Comparison of ENCODE assay signal across 8 cellular contexts in the genomic region with DNA sequence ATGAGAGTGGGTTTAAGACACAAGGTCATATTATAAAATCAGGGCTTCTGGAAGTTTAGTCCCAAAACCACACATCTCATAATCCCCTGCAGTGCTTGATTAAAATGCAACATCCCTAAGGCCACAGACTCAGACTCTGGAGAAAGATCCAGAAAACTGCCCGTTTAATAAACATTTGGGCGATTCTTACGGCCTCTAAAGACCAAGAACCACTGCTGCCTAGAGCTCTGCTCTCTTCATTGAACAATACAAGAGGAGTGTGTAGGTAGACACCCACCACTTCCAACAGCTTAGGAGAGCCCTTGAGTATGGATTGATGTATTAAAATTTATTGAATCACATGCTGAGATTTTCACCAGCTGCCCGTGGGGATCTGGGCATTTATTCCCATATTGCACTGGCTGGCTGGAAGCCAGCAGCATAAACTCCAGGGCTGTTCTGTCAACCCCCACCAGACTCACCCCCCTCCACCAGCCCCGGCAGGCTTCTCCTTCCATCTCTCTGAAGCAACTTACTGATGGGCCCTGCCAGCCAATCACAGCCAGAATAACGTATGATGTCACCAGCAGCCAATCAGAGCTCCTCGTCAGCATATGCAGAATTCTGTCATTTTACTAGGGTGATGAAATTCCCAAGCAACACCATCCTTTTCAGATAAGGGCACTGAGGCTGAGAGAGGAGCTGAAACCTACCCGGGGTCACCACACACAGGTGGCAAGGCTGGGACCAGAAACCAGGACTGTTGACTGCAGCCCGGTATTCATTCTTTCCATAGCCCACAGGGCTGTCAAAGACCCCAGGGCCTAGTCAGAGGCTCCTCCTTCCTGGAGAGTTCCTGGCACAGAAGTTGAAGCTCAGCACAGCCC. TPM values are rescaled to one million over a fixed set of nuclear protein-coding genes. Genes with fewer than 3 reads are reported as not detected.
DNase-seq lines count a peak whose midpoint lies in the region; ATAC-seq and TF ChIP-seq lines count a peak whose summit lies in the region.

No MANE protein-coding gene starts in this region.

- ATAC-seq in memory B cell (ENCODE audit: low read depth) (peak; percentile 54), HG02981 (IDR thresholded peaks at IDR 0.05; ENCODE audit: unreplicated experiment) (no peak)

- no peak overlapping the region for H3K27ac ChIP-seq in OCI-LY7 (ENCODE audit: low read depth, low read length, poor library complexity, severe bottlenecking)
- H3K27ac ChIP-seq in dorsolateral prefrontal cortex: peak overlapping the region; percentile 86 to 100 (median 98)
- peak overlapping the region; percentile 80 for H3K27ac ChIP-seq in vagina

- CTCF ChIA-PET in OCI-LY7 (lab: Charles Lee; ENCODE audit: unreplicated experiment): interaction anchor here (0.7 kb wide), 2 partner anchors 133 to 152 kb away, joined by 3 to 6 read pairs; no protein-coding TSS in a partner anchor

- H3K27me3 Mint-ChIP-seq in memory B cell: peaks cover 5% of the 10 kb centered on the region

- H3K4me1 Mint-ChIP-seq in memory B cell: peaks cover 8% of the 10 kb centered on the region

- H3K79me2 ChIP-seq in OCI-LY7 (ENCODE audit: insufficient read depth, low read depth, low read length): no peaks in the 10 kb centered on the region

- no peaks in the 10 kb centered on the region for H3K9me2 ChIP-seq in OCI-LY7 (ENCODE audit: insufficient read depth, low read length)

- TF ChIP-seq RAD21 in Ishikawa (IDR thresholded peaks at IDR 0.05; ENCODE audit: low read depth): no peak

- H3K27ac Mint-ChIP-seq in memory B cell: no peak overlapping the region

- H3K4me3 Mint-ChIP-seq in memory B cell: no peak overlapping the region

- no peaks in the 10 kb centered on the region for H4K20me1 ChIP-seq in OCI-LY7 (ENCODE audit: insufficient read depth, low read length)

- H3K9me3 ChIP-seq in OCI-LY7 (ENCODE audit: low read length): no peaks in the 10 kb centered on the region
- no peaks in the 10 kb centered on the region for H3K9me3 ChIP-seq in vagina

- peak; percentile 21; the same call in 1 of the 2 replicates for TF ChIP-seq EP300 in Ishikawa (IDR thresholded peaks at IDR 0.05; ENCODE audit: borderline replicate concordance)

- peaks cover 8% of the 10 kb centered on the region for H3K4me1 ChIP-seq in OCI-LY7 (ENCODE audit: insufficient read depth, low read length, poor library complexity, severe bottlenecking)
- H3K4me1 ChIP-seq in vagina: peaks cover 21% of the 10 kb centered on the region

- H3K4me3 ChIP-seq in OCI-LY7 (ENCODE audit: low read depth, low read length, poor library complexity, severe bottlenecking): no peak overlapping the region
- peak overlapping the region in 57 of 59 donors; percentile 9 to 69 (median 49) for H3K4me3 ChIP-seq in dorsolateral prefrontal cortex
- no peak overlapping the region for H3K4me3 ChIP-seq in vagina

- intact Hi-C loops in OCI-LY7 (cut with micrococcal nuclease; ENCODE audit: unreplicated experiment) (loop anchor here (5.0 kb wide), 1 partner anchor 133 kb away; no protein-coding TSS in a partner anchor), dorsolateral prefrontal cortex (cut with DNase I) (loop anchor here (1.0 to 5.0 kb wide), 4 partner anchors 18 to 152 kb away; a partner anchor contains a TSS), vagina (cut with DNase I) (loop anchor here (5.0 kb wide), 1 partner anchor 162 kb away; no protein-coding TSS in a partner anchor)

- H3K36me3 ChIP-seq in OCI-LY7 (ENCODE audit: insufficient read depth, low read length): no peaks in the 10 kb centered on the region
- H3K36me3 ChIP-seq in vagina: no peaks in the 10 kb centered on the region

- POLR2A ChIA-PET in OCI-LY7 (lab: Charles Lee): interaction anchor here (0.5 to 1.0 kb wide), 3 partner anchors 18 to 50 kb away, joined by 3 read pairs; a partner anchor contains a TSS

- peak in 1 of 2 donors; percentile 35 for TF ChIP-seq POLR2A in vagina (IDR thresholded peaks at IDR 0.05)

- H3K27me3 ChIP-seq in dorsolateral prefrontal cortex (no peaks in the 10 kb centered on the region), vagina (no peaks in the 10 kb centered on the region)

- TF ChIP-seq CTCF in OCI-LY7 (conservative IDR thresholded peaks at IDR 0.05; ENCODE audit: low read length) (no peak), dorsolateral prefrontal cortex (IDR thresholded peaks at IDR 0.05 in 54 of 56, conservative IDR thresholded peaks at IDR 0.05 in 2 of 56; ENCODE audit: low read depth in 1 of 56, partially characterized antibody in 56 of 56) (peak in 4 of 56 donors; percentile 5 to 11 (median 10)), vagina (IDR thresholded peaks at IDR 0.05) (no peak)

- H3K9me3 Mint-ChIP-seq in memory B cell: no peaks in the 10 kb centered on the region

- BruUV-seq in OCI-LY7 (replicated peaks; lab: Mats Ljungman, UMichigan): no TSS peak

- no peaks in the 10 kb centered on the region for H3K36me3 Mint-ChIP-seq in memory B cell

- DNase-seq in COLO829 (ENCODE audit: low spot score) (peak; percentile 99), OCI-LY7 (ENCODE audit: low spot score) (peak; percentile 71), dorsolateral prefrontal cortex (peak; percentile 88 to 99 (median 96)), memory B cell (ENCODE audit: low spot score in 2 of 2) (no peak), vagina (ENCODE audit: extremely low spot score in 2 of 2) (peak in 1 of 2 donors; percentile 96), GM19240 (ENCODE audit: insufficient read length, low spot score) (no peak)

- 0 out of 2 replicates have a peak overlapping the region, but pooled peaks have one; percentile 30 for H2AFZ ChIP-seq in OCI-LY7 (ENCODE audit: low read length)

- H3K4me2 ChIP-seq in OCI-LY7 (ENCODE audit: low read length): no peak overlapping the region

TF ChIP-seq in Ishikawa, 13 proteins besides CTCF, POLR2A, EP300 and RAD21:
- no peak for TF ChIP-seq TAF1 (IDR thresholded peaks at IDR 0.05; ENCODE audit: low read depth)
- peak; percentile 70; the same call in 1 of the 2 replicates for TF ChIP-seq CREB1 (IDR thresholded peaks at IDR 0.05; ENCODE audit: low read depth)
- TF ChIP-seq, protein P1, sequence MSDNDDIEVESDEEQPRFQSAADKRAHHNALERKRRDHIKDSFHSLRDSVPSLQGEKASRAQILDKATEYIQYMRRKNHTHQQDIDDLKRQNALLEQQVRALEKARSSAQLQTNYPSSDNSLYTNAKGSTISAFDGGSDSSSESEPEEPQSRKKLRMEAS (IDR thresholded peaks at IDR 0.05): no peak
- TF ChIP-seq EGR1 (IDR thresholded peaks at IDR 0.05): no peak
- no peak for TF ChIP-seq YY1 (IDR thresholded peaks at IDR 0.05; ENCODE audit: low read depth)
- no peak for TF ChIP-seq ZBTB7A (IDR thresholded peaks at IDR 0.05; ENCODE audit: low read depth)
- TF ChIP-seq FOXM1 (IDR thresholded peaks at IDR 0.05; ENCODE audit: borderline replicate concordance, low read depth): no peak
- TF ChIP-seq, protein P2, sequence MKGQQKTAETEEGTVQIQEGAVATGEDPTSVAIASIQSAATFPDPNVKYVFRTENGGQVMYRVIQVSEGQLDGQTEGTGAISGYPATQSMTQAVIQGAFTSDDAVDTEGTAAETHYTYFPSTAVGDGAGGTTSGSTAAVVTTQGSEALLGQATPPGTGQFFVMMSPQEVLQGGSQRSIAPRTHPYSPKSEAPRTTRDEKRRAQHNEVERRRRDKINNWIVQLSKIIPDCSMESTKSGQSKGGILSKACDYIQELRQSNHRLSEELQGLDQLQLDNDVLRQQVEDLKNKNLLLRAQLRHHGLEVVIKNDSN (IDR thresholded peaks at IDR 0.05): no peak
- TF ChIP-seq, protein P3, sequence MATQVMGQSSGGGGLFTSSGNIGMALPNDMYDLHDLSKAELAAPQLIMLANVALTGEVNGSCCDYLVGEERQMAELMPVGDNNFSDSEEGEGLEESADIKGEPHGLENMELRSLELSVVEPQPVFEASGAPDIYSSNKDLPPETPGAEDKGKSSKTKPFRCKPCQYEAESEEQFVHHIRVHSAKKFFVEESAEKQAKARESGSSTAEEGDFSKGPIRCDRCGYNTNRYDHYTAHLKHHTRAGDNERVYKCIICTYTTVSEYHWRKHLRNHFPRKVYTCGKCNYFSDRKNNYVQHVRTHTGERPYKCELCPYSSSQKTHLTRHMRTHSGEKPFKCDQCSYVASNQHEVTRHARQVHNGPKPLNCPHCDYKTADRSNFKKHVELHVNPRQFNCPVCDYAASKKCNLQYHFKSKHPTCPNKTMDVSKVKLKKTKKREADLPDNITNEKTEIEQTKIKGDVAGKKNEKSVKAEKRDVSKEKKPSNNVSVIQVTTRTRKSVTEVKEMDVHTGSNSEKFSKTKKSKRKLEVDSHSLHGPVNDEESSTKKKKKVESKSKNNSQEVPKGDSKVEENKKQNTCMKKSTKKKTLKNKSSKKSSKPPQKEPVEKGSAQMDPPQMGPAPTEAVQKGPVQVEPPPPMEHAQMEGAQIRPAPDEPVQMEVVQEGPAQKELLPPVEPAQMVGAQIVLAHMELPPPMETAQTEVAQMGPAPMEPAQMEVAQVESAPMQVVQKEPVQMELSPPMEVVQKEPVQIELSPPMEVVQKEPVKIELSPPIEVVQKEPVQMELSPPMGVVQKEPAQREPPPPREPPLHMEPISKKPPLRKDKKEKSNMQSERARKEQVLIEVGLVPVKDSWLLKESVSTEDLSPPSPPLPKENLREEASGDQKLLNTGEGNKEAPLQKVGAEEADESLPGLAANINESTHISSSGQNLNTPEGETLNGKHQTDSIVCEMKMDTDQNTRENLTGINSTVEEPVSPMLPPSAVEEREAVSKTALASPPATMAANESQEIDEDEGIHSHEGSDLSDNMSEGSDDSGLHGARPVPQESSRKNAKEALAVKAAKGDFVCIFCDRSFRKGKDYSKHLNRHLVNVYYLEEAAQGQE (IDR thresholded peaks at IDR 0.05; ENCODE audit: low read depth): no peak
- peak; percentile 32 for TF ChIP-seq NFIC (IDR thresholded peaks at IDR 0.05)
- TF ChIP-seq TEAD4 (IDR thresholded peaks at IDR 0.05): no peak
- peak; percentile 84 for TF ChIP-seq CEBPB (IDR thresholded peaks at IDR 0.05)
- no peak for TF ChIP-seq TCF12 (IDR thresholded peaks at IDR 0.05; ENCODE audit: low read depth)

RNA-seq across cellular contexts. Expression of a gene that starts 0.7 kb away (rescaled TPM):
- 1.5 and 3.1 TPM in 2 replicates for total RNA-seq in OCI-LY7 (2014; rRNA removed; shearing (Covaris generic))
- total RNA-seq in OCI-LY7 (2022) (1.9 and 3.3 TPM in 2 replicates), dorsolateral prefrontal cortex (100 to 1,000 TPM in 2 of 120 experiments, 10 to 100 TPM in 118; 10.7 to 176 (median 32.0) TPM), vagina (4.4 TPM)

RNA-seq across cellular contexts. Expression of a gene that starts 18.0 kb away (rescaled TPM):
- 143 and 153 TPM in 2 replicates for total RNA-seq in OCI-LY7 (2014; rRNA removed; shearing (Covaris generic))
- total RNA-seq in OCI-LY7 (2022) (185 and 245 TPM in 2 replicates), dorsolateral prefrontal cortex (1,000 to 10,000 TPM; 2,016 to 5,225 (median 3,057) TPM), vagina (2,421 TPM)

RNA-seq across cellular contexts. Expression of a gene that starts 32.0 kb away (rescaled TPM):
- not detected in 2 replicates for total RNA-seq in OCI-LY7 (2014; rRNA removed; shearing (Covaris generic))
- not detected in 2 replicates for total RNA-seq in OCI-LY7 (2022)
- 10 to 100 TPM in 71 of 120 experiments, 1 to 10 TPM in 49; 5.8 to 23.3 (median 10.7) TPM for total RNA-seq in dorsolateral prefrontal cortex
- 32.2 TPM for total RNA-seq in vagina

RNA-seq across cellular contexts. Expression of a gene that starts 58.1 kb away (rescaled TPM):
- total RNA-seq in OCI-LY7 (2014; rRNA removed; shearing (Covaris generic)): 168 and 191 TPM in 2 replicates
- total RNA-seq in OCI-LY7 (2022): 103 and 143 TPM in 2 replicates
- 100 to 1,000 TPM in 31 of 120 experiments, 10 to 100 TPM in 89; 52.0 to 134 (median 87.6) TPM for total RNA-seq in dorsolateral prefrontal cortex
- total RNA-seq in vagina: 41.5 TPM

Comparison
In these comparisons a context has a peak if more than half of its experiments do, and no peak if none do; other contexts are left out.
1. DNase-seq: peak in COLO829 (single experiment), OCI-LY7 (single experiment) and dorsolateral prefrontal cortex (10 of 10); none in memory B cell (0 of 2) and GM19240 (single experiment).
2. H3K4me3 ChIP-seq: peak in dorsolateral prefrontal cortex (57 of 59); none in OCI-LY7 (single experiment) and vagina (0 of 2).
3. RNA of a gene that starts 32.0 kb away (total RNA-seq): 32.2 TPM in vagina (single experiment) and 5.8 to 23.3 TPM in dorsolateral prefrontal cortex; not detected in OCI-LY7; every median in the first group is over 4 times any median in the second.